10 cellular contexts compared by ENCODE assay signal in the genomic region with DNA sequence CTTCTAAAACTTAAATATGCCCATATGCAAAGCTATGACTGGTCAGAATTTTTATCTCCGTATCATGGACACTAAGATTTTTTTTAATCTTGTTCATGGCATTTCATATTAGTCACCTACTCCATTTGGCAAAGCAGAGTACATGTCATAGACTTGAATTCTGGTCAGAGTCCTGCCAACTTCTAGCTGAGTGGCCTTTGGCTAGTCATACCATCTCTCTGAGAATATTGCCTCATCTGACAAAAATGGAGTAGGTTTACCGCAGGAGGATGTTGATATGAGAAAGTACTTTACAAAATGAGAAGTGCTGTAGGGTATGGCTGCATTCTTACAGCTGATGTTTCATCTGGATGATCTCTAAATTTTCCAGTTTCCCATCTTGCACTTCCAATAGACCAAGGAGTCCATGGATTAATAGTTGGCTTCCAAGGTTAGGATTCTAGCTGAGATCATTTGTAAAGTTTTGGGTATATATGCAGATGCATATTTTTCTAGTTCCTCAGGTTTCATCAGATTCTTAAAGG.
DNase-seq lines count a peak whose midpoint lies in the region; ATAC-seq and TF ChIP-seq lines count a peak whose summit lies in the region.
"Had no signal": no experiment of that assay in that cellular context is flagged by ENCODE, and none has a peak within 500 bp of the region (broad histone marks: within the 10 kb centered on the region; RNA-seq: fewer than 3 reads in every experiment).

No MANE protein-coding gene starts in this region.

- intact Hi-C loops in body of pancreas (cut with DNase I), result no loop called here

- H3K36me3 ChIP-seq in body of pancreas (replicated peaks in 1 of 2; ENCODE audit: insufficient read depth in 1 of 2, low read depth in 2 of 2), result no peaks in the 10 kb centered on the region

- no peak for ATAC-seq in body of pancreas

- TF ChIP-seq CTCF in fibroblast of the aortic adventitia (IDR thresholded peaks at IDR 0.05; ENCODE audit: insufficient read depth, low read length), result no peak
- no peak for TF ChIP-seq CTCF in body of pancreas (IDR thresholded peaks at IDR 0.05)

- DNase-seq in DMS53 (lab: John Stamatoyannopoulos, UW), result peak; percentile 13
- no peak for DNase-seq in DMS53 treated with DMSO at 0.1 percent for 48 hours (lab: John Stamatoyannopoulos, UW; ENCODE audit: unreplicated experiment)
- DNase-seq in SIG-M5 (lab: John Stamatoyannopoulos, UW), result peak; percentile 90
- peak; percentile 98 for DNase-seq in fibroblast of the aortic adventitia (ENCODE audit: low read depth)
- DNase-seq in stromal cell of bone marrow (ENCODE audit: low read depth), result peak; percentile 96
- DNase-seq in NCI-H2171 (lab: John Stamatoyannopoulos, UW), result no peak
- no peak for DNase-seq in body of pancreas
- no peak for DNase-seq in activated CD4-positive, CD25-positive, alpha-beta regulatory T cell (lab: John Stamatoyannopoulos, UW)
- DNase-seq: NCI-H1436 treated with DMSO at 0.1 percent for 48 hours had no signal

- WGBS in body of pancreas, 2 donors, result 82 to 93% methylated on average over 2 of the region's 2 CpGs

- H3K9me3 ChIP-seq in body of pancreas, result no peaks in the 10 kb centered on the region

- no peak overlapping the region for H3K4me3 ChIP-seq in fibroblast of the aortic adventitia (ENCODE audit: low read depth, low read length)
- H3K4me3 ChIP-seq in body of pancreas, result no peak overlapping the region

- H3K27ac ChIP-seq in body of pancreas, result no peak overlapping the region
- H3K27ac ChIP-seq: 22Rv1 had no signal

- TF ChIP-seq POLR2A in body of pancreas (IDR thresholded peaks at IDR 0.05), result no peak

- no peaks in the 10 kb centered on the region for H3K4me1 ChIP-seq in body of pancreas

- no peaks in the 10 kb centered on the region for H3K27me3 ChIP-seq in body of pancreas

Comparison
In these comparisons a context has a peak if more than half of its experiments do, and no peak if none do; other contexts are left out.
1. DNase-seq: peak in DMS53 (single experiment), SIG-M5 (single experiment), fibroblast of the aortic adventitia (single experiment) and stromal cell of bone marrow (single experiment); none in DMS53 treated with DMSO at 0.1 percent for 48 hours (single experiment), NCI-H2171 (single experiment), body of pancreas (0 of 4) and activated CD4-positive, CD25-positive, alpha-beta regulatory T cell (0 of 4).